35 cellular contexts compared by ENCODE assay signal in the genomic region with DNA sequence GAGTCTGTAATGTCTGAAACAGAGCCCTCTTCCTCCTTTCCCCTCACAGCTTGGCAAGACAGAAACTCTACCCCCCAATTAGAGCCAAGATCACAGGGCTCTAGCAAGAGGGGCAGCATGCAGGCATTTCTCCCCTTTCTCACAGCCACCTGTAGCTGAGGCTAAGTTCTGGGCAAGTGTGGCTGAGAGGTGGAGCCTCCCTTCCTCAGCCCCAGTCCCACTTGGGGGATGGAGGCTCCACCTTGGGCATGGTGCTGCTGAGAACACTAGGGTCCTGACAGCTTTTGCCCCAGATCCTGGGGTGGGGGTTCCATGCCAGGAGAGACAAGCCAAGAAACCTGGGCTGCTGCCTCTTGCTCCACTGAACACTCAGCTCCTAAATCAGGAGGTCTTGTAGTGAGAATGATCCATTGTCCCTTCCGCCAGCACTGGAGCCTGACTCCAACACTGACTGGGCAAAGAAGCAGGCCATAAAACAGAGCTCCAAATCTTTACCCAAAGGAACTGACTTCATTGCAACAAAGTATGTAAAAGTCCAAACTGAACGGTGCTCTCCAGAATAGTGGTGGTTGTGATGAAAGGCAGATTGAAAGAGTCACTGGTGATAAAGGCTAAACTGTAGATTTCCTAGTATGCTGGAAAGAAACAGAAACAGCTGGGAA. TPM values are rescaled to one million over a fixed set of nuclear protein-coding genes. Genes with fewer than 3 reads are reported as not detected.
A peak's percentile ranks its signal among the peaks of the same experiment; 100 is the strongest.
DNase-seq lines count a peak whose midpoint lies in the region; FAIRE-seq and TF ChIP-seq lines count a peak whose summit lies in the region.
"Had no signal": no experiment of that assay in that cellular context is flagged by ENCODE, and none has a peak within 500 bp of the region (broad histone marks: within the 10 kb centered on the region; RNA-seq: fewer than 3 reads in every experiment).

No MANE protein-coding gene starts in this region.

- peaks cover 23% of the 10 kb centered on the region for H3K4me1 ChIP-seq in HUES64 (ENCODE audit: insufficient read depth, low read length)
- peaks cover 25% of the 10 kb centered on the region for H3K4me1 ChIP-seq in iPS-18a (ENCODE audit: control insufficient read depth, low read depth, low read length)
- H3K4me1 ChIP-seq: ascending aorta, prostate gland had no signal

- 92% methylated on average over 2 of the region's 2 CpGs for WGBS in HUES64
- 65 to 81% methylated on average over 2 of the region's 2 CpGs for WGBS in lower leg skin, 2 donors

- peak; percentile 43 for FAIRE-seq in bronchial epithelial cell (lab: Jason Lieb, UNC)
- FAIRE-seq: H54, HepG2 had no signal

- H3K9me3 ChIP-seq in HUES64 (ENCODE audit: insufficient read depth, low read depth, low read length) (no peaks in the 10 kb centered on the region), iPS-18a (ENCODE audit: control insufficient read depth, low read depth, low read length) (no peaks in the 10 kb centered on the region), MG63 (no peaks in the 10 kb centered on the region)
- H3K9me3 ChIP-seq: ascending aorta, BE2C, heart left ventricle, neutrophil, Peyer's patch, prostate gland had no signal

- TF ChIP-seq CTCF in bronchial epithelial cell (IDR thresholded peaks at IDR 0.05; ENCODE audit: insufficient read depth, low read length, severe bottlenecking), result no peak
- no peak for TF ChIP-seq CTCF in lower leg skin (IDR thresholded peaks at IDR 0.05)

- H3K9ac ChIP-seq in HUES64 (ENCODE audit: low read depth, low read length) (no peak overlapping the region), iPS-18a (ENCODE audit: low read length) (no peak overlapping the region)

- H3K27ac ChIP-seq in HUES64 (ENCODE audit: low read depth, low read length) (peak overlapping the region; percentile 85; the same call in 1 of the 2 replicates), iPS-18a (ENCODE audit: low read length) (peak overlapping the region; percentile 0)
- H3K27ac ChIP-seq: neutrophil, Peyer's patch, prostate gland, WERI-Rb-1 had no signal

- intact Hi-C loops in lower leg skin (cut with DNase I; ENCODE audit: low total_unique reads), result no loop called here

- H3K4me3 ChIP-seq in HUES64 (ENCODE audit: low read length), result no peak overlapping the region
- H3K4me3 ChIP-seq in bronchial epithelial cell (ENCODE audit: low read depth, low read length), result no peak overlapping the region
- H3K4me3 ChIP-seq in iPS-18a (ENCODE audit: low read length), result no peak overlapping the region
- no peak overlapping the region for H3K4me3 ChIP-seq in lower leg skin (ENCODE audit: low read depth, poor library complexity, severe bottlenecking)
- H3K4me3 ChIP-seq in MG63, result no peak overlapping the region
- H3K4me3 ChIP-seq: ascending aorta, heart left ventricle, Peyer's patch, prostate gland had no signal

- H3K27me3 ChIP-seq in HUES64 (ENCODE audit: insufficient read depth, low read length) (no peaks in the 10 kb centered on the region), bronchial epithelial cell (ENCODE audit: control insufficient read depth, insufficient read depth, low read length) (no peaks in the 10 kb centered on the region), iPS-18a (ENCODE audit: control insufficient read depth, insufficient read depth, low read length) (no peaks in the 10 kb centered on the region), MG63 (no peaks in the 10 kb centered on the region)
- H3K27me3 ChIP-seq: ascending aorta, BE2C, heart left ventricle, neutrophil, Peyer's patch had no signal

- DNase-seq in bronchial epithelial cell (ENCODE audit: low read depth) (no peak), pons (ENCODE audit: low spot score) (peak; percentile 36), NCI-H524 (lab: John Stamatoyannopoulos, UW) (no peak), lower leg skin (ENCODE audit: low spot score in 2 of 2) (no peak), NCI-H446 (lab: John Stamatoyannopoulos, UW) (no peak), MG63 (no peak)
- DNase-seq: activated CD4-positive, alpha-beta T cell treated with anti-CD3 and anti-CD28 coated beads for 48 hours; activated effector memory CD4-positive, alpha-beta T cell treated with Interleukin-2 at 50 U/mL for 16 hours; activated naive CD8-positive, alpha-beta T cell treated with anti-CD3 and anti-CD28 coated beads for 36 hours; activated T-cell treated with anti-CD3 and anti-CD28 coated beads for 4 hours; BE2C; caudate nucleus; CD8-positive, alpha-beta T cell; cortex of kidney; effector memory CD8-positive, alpha-beta T cell; EL; erythroblast; foreskin melanocyte; heart left ventricle; kidney glomerular epithelial cell; mammary epithelial cell; NCI-H146; NCI-H345; NCI-H748 treated with DMSO at 0.1 percent for 48 hours; Peyer's patch; stimulated activated CD4-positive, alpha-beta T cell treated with anti-CD3 and anti-CD28 coated beads, Interleukin-4, amount 100 ng/mL, for 1 hour; T1000; WERI-Rb-1 had no signal

- H3K36me3 ChIP-seq in HUES64 (ENCODE audit: insufficient read depth, low read length) (0 out of 2 replicates have a peak, but pooled peaks cover 2% of the 10 kb centered on the region), bronchial epithelial cell (ENCODE audit: control insufficient read depth, insufficient read depth, low read length) (no peaks in the 10 kb centered on the region), iPS-18a (ENCODE audit: control insufficient read depth, low read depth, low read length) (no peaks in the 10 kb centered on the region), MG63 (no peaks in the 10 kb centered on the region)
- H3K36me3 ChIP-seq: ascending aorta, neutrophil, Peyer's patch, prostate gland had no signal

- TF ChIP-seq POLR2A in lower leg skin (IDR thresholded peaks at IDR 0.05), result no peak

RNA-seq across cellular contexts. Expression of a gene that starts 25.6 kb away (rescaled TPM):
- polyA plus RNA-seq in HUES64 (2013, experiment 1 of 2), result 32.7 TPM
- 37.9 TPM for polyA plus RNA-seq in HUES64 (2013, experiment 2 of 2)
- total RNA-seq in bronchial epithelial cell (14.7 and 23.4 TPM in 2 replicates), lower leg skin (10 to 100 TPM; 11.2 to 15.7 (median 14.0) TPM)
- 27.6 and 63.6 TPM in 2 replicates for total RNA-seq in MG63 (2014; rRNA removed; shearing (Covaris generic); ENCODE audit: low replicate concordance)
